In genomic region chr6:108242259-108242658, GRCh38 we compare ENCODE assay signal across 1 cellular context.
TF ChIP-seq lines count a peak whose summit lies in the region.

No MANE protein-coding gene starts in this region.

TF ChIP-seq in HEK293, 187 proteins besides CTCF, POLR2A, EP300 and RAD21 (continued from another document):
- TF ChIP-seq, protein P1, sequence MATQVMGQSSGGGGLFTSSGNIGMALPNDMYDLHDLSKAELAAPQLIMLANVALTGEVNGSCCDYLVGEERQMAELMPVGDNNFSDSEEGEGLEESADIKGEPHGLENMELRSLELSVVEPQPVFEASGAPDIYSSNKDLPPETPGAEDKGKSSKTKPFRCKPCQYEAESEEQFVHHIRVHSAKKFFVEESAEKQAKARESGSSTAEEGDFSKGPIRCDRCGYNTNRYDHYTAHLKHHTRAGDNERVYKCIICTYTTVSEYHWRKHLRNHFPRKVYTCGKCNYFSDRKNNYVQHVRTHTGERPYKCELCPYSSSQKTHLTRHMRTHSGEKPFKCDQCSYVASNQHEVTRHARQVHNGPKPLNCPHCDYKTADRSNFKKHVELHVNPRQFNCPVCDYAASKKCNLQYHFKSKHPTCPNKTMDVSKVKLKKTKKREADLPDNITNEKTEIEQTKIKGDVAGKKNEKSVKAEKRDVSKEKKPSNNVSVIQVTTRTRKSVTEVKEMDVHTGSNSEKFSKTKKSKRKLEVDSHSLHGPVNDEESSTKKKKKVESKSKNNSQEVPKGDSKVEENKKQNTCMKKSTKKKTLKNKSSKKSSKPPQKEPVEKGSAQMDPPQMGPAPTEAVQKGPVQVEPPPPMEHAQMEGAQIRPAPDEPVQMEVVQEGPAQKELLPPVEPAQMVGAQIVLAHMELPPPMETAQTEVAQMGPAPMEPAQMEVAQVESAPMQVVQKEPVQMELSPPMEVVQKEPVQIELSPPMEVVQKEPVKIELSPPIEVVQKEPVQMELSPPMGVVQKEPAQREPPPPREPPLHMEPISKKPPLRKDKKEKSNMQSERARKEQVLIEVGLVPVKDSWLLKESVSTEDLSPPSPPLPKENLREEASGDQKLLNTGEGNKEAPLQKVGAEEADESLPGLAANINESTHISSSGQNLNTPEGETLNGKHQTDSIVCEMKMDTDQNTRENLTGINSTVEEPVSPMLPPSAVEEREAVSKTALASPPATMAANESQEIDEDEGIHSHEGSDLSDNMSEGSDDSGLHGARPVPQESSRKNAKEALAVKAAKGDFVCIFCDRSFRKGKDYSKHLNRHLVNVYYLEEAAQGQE (tag by site-specific recombination; IDR thresholded peaks at IDR 0.05) = no peak
